In the genomic region with DNA sequence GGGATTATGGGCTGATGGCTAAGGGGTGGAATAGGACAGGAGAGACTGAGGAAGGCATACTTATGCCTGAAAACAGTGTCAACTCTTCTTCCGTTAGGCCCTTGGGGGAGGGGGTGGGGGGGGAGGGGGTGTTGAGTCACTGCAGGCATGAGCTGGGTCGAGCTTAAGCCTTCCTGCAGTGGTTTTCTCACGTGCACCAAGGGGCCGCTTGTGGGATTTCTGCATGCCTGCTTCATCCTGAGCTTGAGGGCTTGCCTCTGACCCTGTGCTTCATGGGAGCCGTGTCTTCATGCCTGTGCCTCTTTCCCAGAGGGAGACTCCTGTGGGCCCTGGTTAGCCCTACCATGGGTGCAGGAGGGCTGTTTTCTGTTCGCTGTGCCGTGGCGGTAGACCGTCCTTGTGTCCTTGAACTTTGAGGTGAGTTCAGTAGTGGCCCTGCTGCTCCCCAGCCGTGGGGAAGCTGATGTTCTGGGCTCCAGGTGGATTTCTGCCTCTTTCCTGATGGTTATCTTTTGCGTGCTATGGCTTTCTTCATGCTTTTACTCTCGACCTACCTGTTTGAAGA, we compare ENCODE assay signal across 1 cellular context.
TF ChIP-seq lines count a peak whose summit lies in the region.

No MANE protein-coding gene starts in this region.

TF ChIP-seq in WTC11, 78 proteins besides CTCF, POLR2A, EP300 and RAD21 (continued from another document):
- no peak for TF ChIP-seq AR (CRISPR knock-in tag; IDR thresholded peaks at IDR 0.05)
- no peak for TF ChIP-seq IRF2 (CRISPR knock-in tag; IDR thresholded peaks at IDR 0.05; ENCODE audit: borderline replicate concordance, low read depth)
- TF ChIP-seq, protein P1, sequence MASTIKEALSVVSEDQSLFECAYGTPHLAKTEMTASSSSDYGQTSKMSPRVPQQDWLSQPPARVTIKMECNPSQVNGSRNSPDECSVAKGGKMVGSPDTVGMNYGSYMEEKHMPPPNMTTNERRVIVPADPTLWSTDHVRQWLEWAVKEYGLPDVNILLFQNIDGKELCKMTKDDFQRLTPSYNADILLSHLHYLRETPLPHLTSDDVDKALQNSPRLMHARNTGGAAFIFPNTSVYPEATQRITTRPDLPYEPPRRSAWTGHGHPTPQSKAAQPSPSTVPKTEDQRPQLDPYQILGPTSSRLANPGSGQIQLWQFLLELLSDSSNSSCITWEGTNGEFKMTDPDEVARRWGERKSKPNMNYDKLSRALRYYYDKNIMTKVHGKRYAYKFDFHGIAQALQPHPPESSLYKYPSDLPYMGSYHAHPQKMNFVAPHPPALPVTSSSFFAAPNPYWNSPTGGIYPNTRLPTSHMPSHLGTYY (CRISPR knock-in tag; IDR thresholded peaks at IDR 0.05) = no peak
- TF ChIP-seq JUN (CRISPR knock-in tag; IDR thresholded peaks at IDR 0.05) = no peak
- TF ChIP-seq CBFB (CRISPR knock-in tag; IDR thresholded peaks at IDR 0.05; ENCODE audit: low read depth) = no peak
- no peak for TF ChIP-seq NR3C1 (CRISPR knock-in tag; conservative IDR thresholded peaks at IDR 0.05; ENCODE audit: low read depth)
- no peak for TF ChIP-seq MAX (CRISPR knock-in tag; IDR thresholded peaks at IDR 0.05)
- no peak for TF ChIP-seq ZNF317 (CRISPR knock-in tag; IDR thresholded peaks at IDR 0.05; ENCODE audit: borderline replicate concordance, low read depth)
